Comparison of ENCODE assay signal across 1 cellular context in genomic region chr1:145927073-145927886, GRCh38.
A peak's percentile ranks its signal among the peaks of the same experiment; 100 is the strongest.
TF ChIP-seq lines count a peak whose summit lies in the region.

RBM8A (minus strand) TSS chr1:145927484; CDS start chr1:145927426, 58 bp downstream.

TF ChIP-seq in HepG2, 621 proteins besides CTCF, POLR2A, EP300 and RAD21 (continued from another document and continues in another):
- TF ChIP-seq, protein P1, sequence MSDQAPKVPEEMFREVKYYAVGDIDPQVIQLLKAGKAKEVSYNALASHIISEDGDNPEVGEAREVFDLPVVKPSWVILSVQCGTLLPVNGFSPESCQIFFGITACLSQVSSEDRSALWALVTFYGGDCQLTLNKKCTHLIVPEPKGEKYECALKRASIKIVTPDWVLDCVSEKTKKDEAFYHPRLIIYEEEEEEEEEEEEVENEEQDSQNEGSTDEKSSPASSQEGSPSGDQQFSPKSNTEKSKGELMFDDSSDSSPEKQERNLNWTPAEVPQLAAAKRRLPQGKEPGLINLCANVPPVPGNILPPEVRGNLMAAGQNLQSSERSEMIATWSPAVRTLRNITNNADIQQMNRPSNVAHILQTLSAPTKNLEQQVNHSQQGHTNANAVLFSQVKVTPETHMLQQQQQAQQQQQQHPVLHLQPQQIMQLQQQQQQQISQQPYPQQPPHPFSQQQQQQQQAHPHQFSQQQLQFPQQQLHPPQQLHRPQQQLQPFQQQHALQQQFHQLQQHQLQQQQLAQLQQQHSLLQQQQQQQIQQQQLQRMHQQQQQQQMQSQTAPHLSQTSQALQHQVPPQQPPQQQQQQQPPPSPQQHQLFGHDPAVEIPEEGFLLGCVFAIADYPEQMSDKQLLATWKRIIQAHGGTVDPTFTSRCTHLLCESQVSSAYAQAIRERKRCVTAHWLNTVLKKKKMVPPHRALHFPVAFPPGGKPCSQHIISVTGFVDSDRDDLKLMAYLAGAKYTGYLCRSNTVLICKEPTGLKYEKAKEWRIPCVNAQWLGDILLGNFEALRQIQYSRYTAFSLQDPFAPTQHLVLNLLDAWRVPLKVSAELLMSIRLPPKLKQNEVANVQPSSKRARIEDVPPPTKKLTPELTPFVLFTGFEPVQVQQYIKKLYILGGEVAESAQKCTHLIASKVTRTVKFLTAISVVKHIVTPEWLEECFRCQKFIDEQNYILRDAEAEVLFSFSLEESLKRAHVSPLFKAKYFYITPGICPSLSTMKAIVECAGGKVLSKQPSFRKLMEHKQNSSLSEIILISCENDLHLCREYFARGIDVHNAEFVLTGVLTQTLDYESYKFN (CRISPR knock-in tag; conservative IDR thresholded peaks at IDR 0.05) = peak; percentile 63
- TF ChIP-seq U2AF1 (optimal IDR thresholded peaks at IDR 0.05; ENCODE audit: low read depth, low read length) = no peak
- peak; percentile 74 for TF ChIP-seq ETV5 (CRISPR knock-in tag; IDR thresholded peaks at IDR 0.05; ENCODE audit: borderline replicate concordance)
- peak; percentile 67; the same call in 1 of the 2 replicates for TF ChIP-seq ZFP36L1 (CRISPR knock-in tag; IDR thresholded peaks at IDR 0.05)
- TF ChIP-seq ZNF335 (CRISPR knock-in tag; IDR thresholded peaks at IDR 0.05) = no peak; the same call in 1 of the 2 replicates
- TF ChIP-seq ZUFSP (CRISPR knock-in tag; IDR thresholded peaks at IDR 0.05; ENCODE audit: borderline replicate concordance) = no peak
- no peak for TF ChIP-seq ZNF432 (CRISPR knock-in tag; IDR thresholded peaks at IDR 0.05; ENCODE audit: borderline replicate concordance)
- TF ChIP-seq MXD1 (CRISPR knock-in tag; IDR thresholded peaks at IDR 0.05) = 0 out of 2 replicates have a peak, but pooled peaks have one; percentile 41
- TF ChIP-seq FOXJ3 (CRISPR knock-in tag; IDR thresholded peaks at IDR 0.05; ENCODE audit: borderline replicate concordance) = no peak
- no peak for TF ChIP-seq ZNF263 (CRISPR knock-in tag; IDR thresholded peaks at IDR 0.05)
- no peak for TF ChIP-seq JARID2 (CRISPR knock-in tag; IDR thresholded peaks at IDR 0.05; ENCODE audit: insufficient replicate concordance)
- TF ChIP-seq PRMT3 (CRISPR knock-in tag; IDR thresholded peaks at IDR 0.05; ENCODE audit: borderline replicate concordance, low read depth) = peak; percentile 73; the same call in 1 of the 2 replicates
- no peak for TF ChIP-seq ZSCAN25 (CRISPR knock-in tag; IDR thresholded peaks at IDR 0.05)
- TF ChIP-seq ZNF331 (CRISPR knock-in tag; IDR thresholded peaks at IDR 0.05) = no peak; the same call in 1 of the 2 replicates
- TF ChIP-seq ZBTB3 (CRISPR knock-in tag; IDR thresholded peaks at IDR 0.05; ENCODE audit: borderline replicate concordance, low read depth) = no peak
- no peak for TF ChIP-seq ZNF30 (CRISPR knock-in tag; IDR thresholded peaks at IDR 0.05)
- TF ChIP-seq, protein P2, sequence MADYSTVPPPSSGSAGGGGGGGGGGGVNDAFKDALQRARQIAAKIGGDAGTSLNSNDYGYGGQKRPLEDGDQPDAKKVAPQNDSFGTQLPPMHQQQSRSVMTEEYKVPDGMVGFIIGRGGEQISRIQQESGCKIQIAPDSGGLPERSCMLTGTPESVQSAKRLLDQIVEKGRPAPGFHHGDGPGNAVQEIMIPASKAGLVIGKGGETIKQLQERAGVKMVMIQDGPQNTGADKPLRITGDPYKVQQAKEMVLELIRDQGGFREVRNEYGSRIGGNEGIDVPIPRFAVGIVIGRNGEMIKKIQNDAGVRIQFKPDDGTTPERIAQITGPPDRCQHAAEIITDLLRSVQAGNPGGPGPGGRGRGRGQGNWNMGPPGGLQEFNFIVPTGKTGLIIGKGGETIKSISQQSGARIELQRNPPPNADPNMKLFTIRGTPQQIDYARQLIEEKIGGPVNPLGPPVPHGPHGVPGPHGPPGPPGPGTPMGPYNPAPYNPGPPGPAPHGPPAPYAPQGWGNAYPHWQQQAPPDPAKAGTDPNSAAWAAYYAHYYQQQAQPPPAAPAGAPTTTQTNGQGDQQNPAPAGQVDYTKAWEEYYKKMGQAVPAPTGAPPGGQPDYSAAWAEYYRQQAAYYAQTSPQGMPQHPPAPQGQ (CRISPR knock-in tag; IDR thresholded peaks at IDR 0.05; ENCODE audit: borderline replicate concordance) = no peak
- TF ChIP-seq ZNF761 (CRISPR knock-in tag; conservative IDR thresholded peaks at IDR 0.05) = no peak
- TF ChIP-seq ZNF703 (CRISPR knock-in tag; IDR thresholded peaks at IDR 0.05; ENCODE audit: borderline replicate concordance) = no peak
- TF ChIP-seq GRHL1 (CRISPR knock-in tag; conservative IDR thresholded peaks at IDR 0.05) = no peak
- no peak; the same call in 1 of the 2 replicates for TF ChIP-seq ARID3A (IDR thresholded peaks at IDR 0.05; ENCODE audit: low read depth, low read length)
- no peak for TF ChIP-seq DNMT3B (CRISPR knock-in tag; conservative IDR thresholded peaks at IDR 0.05)
- TF ChIP-seq ZFP82 (CRISPR knock-in tag; IDR thresholded peaks at IDR 0.05; ENCODE audit: borderline replicate concordance) = no peak
- no peak for TF ChIP-seq PRPF4 (IDR thresholded peaks at IDR 0.05; ENCODE audit: low read depth, low read length, poor library complexity, severe bottlenecking)
- no peak for TF ChIP-seq PTBP1 (IDR thresholded peaks at IDR 0.05; ENCODE audit: low read depth, low read length, poor library complexity, severe bottlenecking)
- TF ChIP-seq SP4 (CRISPR knock-in tag; IDR thresholded peaks at IDR 0.05) = peak; percentile 75
- no peak for TF ChIP-seq NFKB2 (CRISPR knock-in tag; IDR thresholded peaks at IDR 0.05; ENCODE audit: borderline replicate concordance)
- peak; percentile 69 for TF ChIP-seq CREB1 (IDR thresholded peaks at IDR 0.05)
- TF ChIP-seq CREB1 (CRISPR knock-in tag; IDR thresholded peaks at IDR 0.05) = peak; percentile 96
- TF ChIP-seq SMARCE1 (IDR thresholded peaks at IDR 0.05; ENCODE audit: borderline replicate concordance) = no peak
- TF ChIP-seq NKX3-1 (CRISPR knock-in tag; IDR thresholded peaks at IDR 0.05) = no peak
- TF ChIP-seq, protein P3, sequence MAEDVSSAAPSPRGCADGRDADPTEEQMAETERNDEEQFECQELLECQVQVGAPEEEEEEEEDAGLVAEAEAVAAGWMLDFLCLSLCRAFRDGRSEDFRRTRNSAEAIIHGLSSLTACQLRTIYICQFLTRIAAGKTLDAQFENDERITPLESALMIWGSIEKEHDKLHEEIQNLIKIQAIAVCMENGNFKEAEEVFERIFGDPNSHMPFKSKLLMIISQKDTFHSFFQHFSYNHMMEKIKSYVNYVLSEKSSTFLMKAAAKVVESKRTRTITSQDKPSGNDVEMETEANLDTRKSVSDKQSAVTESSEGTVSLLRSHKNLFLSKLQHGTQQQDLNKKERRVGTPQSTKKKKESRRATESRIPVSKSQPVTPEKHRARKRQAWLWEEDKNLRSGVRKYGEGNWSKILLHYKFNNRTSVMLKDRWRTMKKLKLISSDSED (CRISPR knock-in tag; IDR thresholded peaks at IDR 0.05) = no peak
- no peak for TF ChIP-seq ZMYM2 (CRISPR knock-in tag; IDR thresholded peaks at IDR 0.05)
- TF ChIP-seq KAT2B (IDR thresholded peaks at IDR 0.05; ENCODE audit: borderline replicate concordance, low read depth, low read length) = no peak
- TF ChIP-seq NR0B2 (CRISPR knock-in tag; IDR thresholded peaks at IDR 0.05) = peak; percentile 85
- no peak for TF ChIP-seq ZBTB7A (CRISPR knock-in tag; IDR thresholded peaks at IDR 0.05)
- TF ChIP-seq GZF1 (CRISPR knock-in tag; IDR thresholded peaks at IDR 0.05) = peak; percentile 71; the same call in 1 of the 2 replicates
- peak; percentile 91 for TF ChIP-seq ZMAT3 (CRISPR knock-in tag; conservative IDR thresholded peaks at IDR 0.05)
- TF ChIP-seq CBFB (CRISPR knock-in tag; IDR thresholded peaks at IDR 0.05) = peak; percentile 44; the same call in 1 of the 2 replicates
- peak; percentile 67; the same call in 1 of the 2 replicates for TF ChIP-seq NFIC (IDR thresholded peaks at IDR 0.05; ENCODE audit: low read length)
- 0 out of 2 replicates have a peak, but pooled peaks have one; percentile 41 for TF ChIP-seq ZNF256 (CRISPR knock-in tag; conservative IDR thresholded peaks at IDR 0.05)
- TF ChIP-seq ZNF777 (CRISPR knock-in tag; IDR thresholded peaks at IDR 0.05) = peak; percentile 35; the same call in 1 of the 2 replicates
- TF ChIP-seq ZNF367 (CRISPR knock-in tag; IDR thresholded peaks at IDR 0.05; ENCODE audit: borderline replicate concordance) = no peak
- no peak for TF ChIP-seq ZFAT (CRISPR knock-in tag; conservative IDR thresholded peaks at IDR 0.05)
- no peak for TF ChIP-seq REL (CRISPR knock-in tag; conservative IDR thresholded peaks at IDR 0.05)
- TF ChIP-seq, protein P4, sequence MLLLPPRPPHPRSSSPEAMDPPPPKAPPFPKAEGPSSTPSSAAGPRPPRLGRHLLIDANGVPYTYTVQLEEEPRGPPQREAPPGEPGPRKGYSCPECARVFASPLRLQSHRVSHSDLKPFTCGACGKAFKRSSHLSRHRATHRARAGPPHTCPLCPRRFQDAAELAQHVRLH (CRISPR knock-in tag; IDR thresholded peaks at IDR 0.05; ENCODE audit: borderline replicate concordance, low read depth) = peak; percentile 81; the same call in 1 of the 2 replicates
- TF ChIP-seq, protein P5, sequence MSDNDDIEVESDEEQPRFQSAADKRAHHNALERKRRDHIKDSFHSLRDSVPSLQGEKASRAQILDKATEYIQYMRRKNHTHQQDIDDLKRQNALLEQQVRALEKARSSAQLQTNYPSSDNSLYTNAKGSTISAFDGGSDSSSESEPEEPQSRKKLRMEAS (IDR thresholded peaks at IDR 0.05) = peak; percentile 86
- TF ChIP-seq FOXM1 (CRISPR knock-in tag; IDR thresholded peaks at IDR 0.05) = no peak
- 0 out of 2 replicates have a peak, but pooled peaks have one; percentile 55 for TF ChIP-seq SNAPC2 (CRISPR knock-in tag; IDR thresholded peaks at IDR 0.05)
- no peak for TF ChIP-seq DPF2 (CRISPR knock-in tag; IDR thresholded peaks at IDR 0.05; ENCODE audit: borderline replicate concordance, low read depth)
- TF ChIP-seq ISX (CRISPR knock-in tag; conservative IDR thresholded peaks at IDR 0.05) = no peak
- TF ChIP-seq RARA (CRISPR knock-in tag; IDR thresholded peaks at IDR 0.05) = no peak
- TF ChIP-seq, protein P6, sequence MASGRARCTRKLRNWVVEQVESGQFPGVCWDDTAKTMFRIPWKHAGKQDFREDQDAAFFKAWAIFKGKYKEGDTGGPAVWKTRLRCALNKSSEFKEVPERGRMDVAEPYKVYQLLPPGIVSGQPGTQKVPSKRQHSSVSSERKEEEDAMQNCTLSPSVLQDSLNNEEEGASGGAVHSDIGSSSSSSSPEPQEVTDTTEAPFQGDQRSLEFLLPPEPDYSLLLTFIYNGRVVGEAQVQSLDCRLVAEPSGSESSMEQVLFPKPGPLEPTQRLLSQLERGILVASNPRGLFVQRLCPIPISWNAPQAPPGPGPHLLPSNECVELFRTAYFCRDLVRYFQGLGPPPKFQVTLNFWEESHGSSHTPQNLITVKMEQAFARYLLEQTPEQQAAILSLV (CRISPR knock-in tag; IDR thresholded peaks at IDR 0.05; ENCODE audit: borderline replicate concordance) = peak; percentile 93
- no peak for TF ChIP-seq HMG20A (CRISPR knock-in tag; IDR thresholded peaks at IDR 0.05; ENCODE audit: borderline replicate concordance)
- TF ChIP-seq NFKBIZ (CRISPR knock-in tag; IDR thresholded peaks at IDR 0.05) = no peak
- TF ChIP-seq, protein P7, sequence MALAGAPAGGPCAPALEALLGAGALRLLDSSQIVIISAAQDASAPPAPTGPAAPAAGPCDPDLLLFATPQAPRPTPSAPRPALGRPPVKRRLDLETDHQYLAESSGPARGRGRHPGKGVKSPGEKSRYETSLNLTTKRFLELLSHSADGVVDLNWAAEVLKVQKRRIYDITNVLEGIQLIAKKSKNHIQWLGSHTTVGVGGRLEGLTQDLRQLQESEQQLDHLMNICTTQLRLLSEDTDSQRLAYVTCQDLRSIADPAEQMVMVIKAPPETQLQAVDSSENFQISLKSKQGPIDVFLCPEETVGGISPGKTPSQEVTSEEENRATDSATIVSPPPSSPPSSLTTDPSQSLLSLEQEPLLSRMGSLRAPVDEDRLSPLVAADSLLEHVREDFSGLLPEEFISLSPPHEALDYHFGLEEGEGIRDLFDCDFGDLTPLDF (CRISPR knock-in tag; IDR thresholded peaks at IDR 0.05) = no peak
